In the genomic region with DNA sequence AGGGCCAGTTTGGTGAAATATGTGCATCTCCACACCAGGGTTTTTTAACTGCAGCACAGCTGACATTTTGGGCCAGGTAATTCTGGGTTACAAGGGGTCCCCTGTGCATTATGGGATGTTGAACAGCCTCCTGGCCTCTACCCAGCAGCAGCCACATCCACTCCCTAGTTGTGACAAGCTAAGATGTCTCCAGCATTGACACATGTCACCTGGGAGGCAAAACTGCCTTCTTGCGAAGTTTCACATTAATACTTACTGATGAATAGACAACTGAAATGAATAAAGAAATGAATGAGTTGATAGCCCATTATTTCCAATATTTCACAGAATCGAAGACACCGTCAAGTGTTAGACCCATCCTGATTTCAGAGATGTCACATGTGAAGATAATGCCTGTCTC, we compare ENCODE assay signal across 27 cellular contexts.
"Had no signal": no experiment of that assay in that cellular context is flagged by ENCODE, and none has a peak within 500 bp of the region (broad histone marks: within the 10 kb centered on the region; RNA-seq: fewer than 3 reads in every experiment).

No MANE protein-coding gene starts in this region.

- H3K9me3 Mint-ChIP-seq: stimulated activated effector memory CD8-positive, alpha-beta T cell treated with anti-CD3 and anti-CD28 coated beads, Interleukin-12 subunit alpha, Interleukin-12 subunit beta, amount 100 ng/mL, for 72 hours; stimulated activated naive CD8-positive, alpha-beta T cell treated with anti-CD3 and anti-CD28 coated beads, Interleukin-15, amount 100 ng/mL, for 72 hours; stimulated activated naive CD8-positive, alpha-beta T cell treated with anti-CD3 and anti-CD28 coated beads, Interleukin-15, Interleukin-2, amounts not matched to agents 100 ng/mL and 50 ng/mL, for 24 hours; type B pancreatic cell had no signal

- H3K27ac Mint-ChIP-seq: stimulated activated effector memory CD8-positive, alpha-beta T cell treated with anti-CD3 and anti-CD28 coated beads, Interleukin-12 subunit alpha, Interleukin-12 subunit beta, amount 100 ng/mL, for 72 hours; stimulated activated memory B cell treated with anti-CD40 and anti-IgM and Interleukin-4, amounts not matched to agents 10 μg/mL and 1 μg/mL and 100 μg/mL, for 72 hours; stimulated activated naive CD8-positive, alpha-beta T cell treated with anti-CD3 and anti-CD28 coated beads, Interleukin-15, Interleukin-2, amounts not matched to agents 100 ng/mL and 50 ng/mL, for 24 hours; type B pancreatic cell had no signal

- H3K27ac ChIP-seq: stomach, suprapubic skin, testis, thoracic aorta, thyroid gland, tibial artery, tibial nerve, transverse colon, upper lobe of left lung, upper lobe of right lung, uterus, vagina had no signal

- H3K4me3 ChIP-seq: stomach, suprapubic skin, testis, thoracic aorta, thyroid gland, tibial artery, tibial nerve, transverse colon, upper lobe of left lung, upper lobe of right lung, uterus, vagina had no signal

- H3K9me3 ChIP-seq: stomach, suprapubic skin, testis, thoracic aorta, thyroid gland, tibial artery, tibial nerve, transverse colon, upper lobe of left lung, upper lobe of right lung, uterus, vagina had no signal

- H3K27me3 Mint-ChIP-seq: stimulated activated memory B cell treated with anti-CD40 and anti-IgM and Interleukin-4, amounts not matched to agents 10 μg/mL and 1 μg/mL and 100 μg/mL, for 72 hours; stimulated activated naive CD8-positive, alpha-beta T cell treated with anti-CD3 and anti-CD28 coated beads, Interleukin-15, amount 100 ng/mL, for 72 hours; stimulated activated naive CD8-positive, alpha-beta T cell treated with anti-CD3 and anti-CD28 coated beads, Interleukin-15, Interleukin-2, amounts not matched to agents 100 ng/mL and 50 ng/mL, for 24 hours had no signal

- H3K27me3 ChIP-seq: stomach, suprapubic skin, testis, thyroid gland, tibial artery, tibial nerve, transverse colon, upper lobe of left lung, upper lobe of right lung, uterus, vagina had no signal

- H3K4me3 Mint-ChIP-seq: stimulated activated effector memory CD8-positive, alpha-beta T cell treated with anti-CD3 and anti-CD28 coated beads, Interleukin-12 subunit alpha, Interleukin-12 subunit beta, amount 100 ng/mL, for 72 hours; stimulated activated memory B cell treated with anti-CD40 and anti-IgM and Interleukin-4, amounts not matched to agents 10 μg/mL and 1 μg/mL and 100 μg/mL, for 72 hours; stimulated activated naive CD8-positive, alpha-beta T cell treated with anti-CD3 and anti-CD28 coated beads, Interleukin-15, amount 100 ng/mL, for 72 hours; stimulated activated naive CD8-positive, alpha-beta T cell treated with anti-CD3 and anti-CD28 coated beads, Interleukin-15, Interleukin-2, amounts not matched to agents 100 ng/mL and 50 ng/mL, for 24 hours; type B pancreatic cell had no signal

- FAIRE-seq: urothelium cell line had no signal

- ATAC-seq: stimulated activated memory B cell treated with anti-CD40 and anti-IgM and Interleukin-4, amounts not matched to agents 10 μg/mL and 1 μg/mL and 100 μg/mL, for 72 hours; stimulated activated naive CD8-positive, alpha-beta T cell treated with anti-CD3 and anti-CD28 coated beads, Interleukin-15, amount 100 ng/mL, for 72 hours; stimulated activated naive CD8-positive, alpha-beta T cell treated with anti-CD3 and anti-CD28 coated beads, Interleukin-15, Interleukin-2, amounts not matched to agents 100 U/mL and 50 U/mL, for 24 hours; upper lobe of right lung had no signal

- DNase-seq: stimulated activated CD4-positive, alpha-beta T cell treated with anti-CD3 and anti-CD28 coated beads, Interleukin-1b, Interleukin-23, amount 100 ng/mL, for 48 hours; stimulated activated CD4-positive, alpha-beta T cell treated with anti-CD3 and anti-CD28 coated beads, Interleukin-2, amount 100 ng/mL, for 48 hours; stimulated activated CD4-positive, alpha-beta T cell treated with anti-CD3 and anti-CD28 coated beads, Interleukin-4, amount 100 ng/mL, for 1 hour; stimulated activated CD4-positive, alpha-beta T cell treated with anti-CD3 and anti-CD28 coated beads, Interleukin-4, amount 100 ng/mL, for 24 hours; stimulated activated CD4-positive, alpha-beta T cell treated with anti-CD3 and anti-CD28 coated beads, Interleukin-4, amount 100 ng/mL, for 4 hours; stimulated activated CD8-positive, alpha-beta memory T cell treated with anti-CD3 and anti-CD28 coated beads, Interleukin-4, amount 100 ng/mL, for 48 hours; stimulated activated naive CD4-positive, alpha-beta T cell; stimulated activated naive CD4-positive, alpha-beta T cell treated with Interleukin-2 at 50 U/mL for 16 hours; stimulated activated naive CD8-positive, alpha-beta T cell treated with anti-CD3 and anti-CD28 coated beads, Interleukin-15, amount 100 ng/mL, for 72 hours; stimulated activated naive CD8-positive, alpha-beta T cell treated with anti-CD3 and anti-CD28 coated beads, Interleukin-15, Interleukin-2, amounts not matched to agents 100 U/mL and 50 U/mL, for 24 hours; stomach; testis; thyroid gland; tibial artery; transverse colon; upper lobe of left lung; upper lobe of right lung; uterus had no signal

- H3K36me3 ChIP-seq: suprapubic skin, thoracic aorta, thyroid gland, transverse colon, upper lobe of right lung, uterus, vagina had no signal

- H3K4me1 ChIP-seq: stomach, suprapubic skin, testis, thyroid gland, tibial artery, tibial nerve, transverse colon, upper lobe of left lung, upper lobe of right lung, uterus had no signal

- H3K4me1 Mint-ChIP-seq: stimulated activated naive CD8-positive, alpha-beta T cell treated with anti-CD3 and anti-CD28 coated beads, Interleukin-15, amount 100 ng/mL, for 72 hours had no signal

- H3K36me3 Mint-ChIP-seq: stimulated activated effector memory CD8-positive, alpha-beta T cell treated with anti-CD3 and anti-CD28 coated beads, Interleukin-12 subunit alpha, Interleukin-12 subunit beta, amount 100 ng/mL, for 72 hours had no signal
